Comparison of ENCODE assay signal across 18 cellular contexts in the genomic region with DNA sequence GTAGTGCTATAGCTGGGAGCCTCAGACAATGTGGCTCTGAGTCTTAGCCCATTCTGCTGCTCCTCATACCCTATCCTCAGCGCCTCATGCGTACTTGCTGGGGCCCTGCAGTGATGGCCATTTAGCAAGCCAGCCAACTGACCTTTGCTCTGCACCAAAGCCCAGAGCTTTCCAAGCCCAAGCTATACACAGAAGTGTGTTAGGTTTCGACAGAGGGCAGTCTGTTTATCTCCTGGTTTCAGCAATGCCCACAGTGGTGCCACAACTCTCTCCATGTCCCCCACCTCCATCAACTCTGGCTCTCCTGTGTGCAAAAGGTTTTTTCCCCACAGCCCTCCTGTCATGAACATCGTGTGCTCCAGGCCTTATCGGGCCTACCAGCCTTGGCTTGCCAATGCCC. TPM values are rescaled to one million over a fixed set of nuclear protein-coding genes. Genes with fewer than 3 reads are reported as not detected.
DNase-seq lines count a peak whose midpoint lies in the region; ATAC-seq, FAIRE-seq and TF ChIP-seq lines count a peak whose summit lies in the region.
"Had no signal": no experiment of that assay in that cellular context is flagged by ENCODE, and none has a peak within 500 bp of the region (broad histone marks: within the 10 kb centered on the region; RNA-seq: fewer than 3 reads in every experiment).

No MANE protein-coding gene starts in this region.

- no peak overlapping the region for H3K4me3 Mint-ChIP-seq in central memory CD8-positive, alpha-beta T cell
- H3K4me3 Mint-ChIP-seq: CD4-positive, alpha-beta memory T cell had no signal

- no peak for TF ChIP-seq CTCF in liver (IDR thresholded peaks at IDR 0.05; ENCODE audit: low read depth, low read length, missing input control)

- H3K27me3 Mint-ChIP-seq in central memory CD8-positive, alpha-beta T cell = no peaks in the 10 kb centered on the region
- H3K27me3 Mint-ChIP-seq: CD4-positive, alpha-beta memory T cell had no signal

- H3K36me3 Mint-ChIP-seq in central memory CD8-positive, alpha-beta T cell (ENCODE audit: insufficient read depth) = no peaks in the 10 kb centered on the region

- WGBS in liver = 48% methylated on average over 5 of the region's 5 CpGs
- WGBS in small intestine, 3 donors = 82 to 95% (median 90%) methylated on average over 5 of the region's 5 CpGs

- no peak for ATAC-seq in central memory CD8-positive, alpha-beta T cell (replicated peaks; ENCODE audit: extremely low read depth, poor library complexity, severe bottlenecking)
- ATAC-seq: GM12878 had no signal

- no peak overlapping the region for H3K4me3 ChIP-seq in liver (ENCODE audit: low read depth in 1 of 3, low read length in 3 of 3)
- no peak overlapping the region for H3K4me3 ChIP-seq in small intestine (ENCODE audit: low read depth in 1 of 2, low read length in 2 of 2)
- H3K4me3 ChIP-seq: GM12878, HAP-1 had no signal

- H3K27me3 ChIP-seq in liver (ENCODE audit: control insufficient read depth in 4 of 4, insufficient read depth in 4 of 4, low read length in 3 of 4) (no peaks in the 10 kb centered on the region), small intestine (ENCODE audit: control insufficient read depth in 2 of 2, insufficient read depth in 2 of 2, low read length in 2 of 2) (no peaks in the 10 kb centered on the region)

- H3K4me1 Mint-ChIP-seq in central memory CD8-positive, alpha-beta T cell = no peaks in the 10 kb centered on the region
- H3K4me1 Mint-ChIP-seq: CD4-positive, alpha-beta memory T cell had no signal

- H3K9ac ChIP-seq in liver (ENCODE audit: low read depth in 1 of 2, low read length in 2 of 2) = no peak overlapping the region
- H3K9ac ChIP-seq: KMS-11 had no signal

- peak; percentile 45 for DNase-seq in HuH-7.5 (ENCODE audit: low spot score)
- no peak for DNase-seq in central memory CD8-positive, alpha-beta T cell (ENCODE audit: low spot score in 2 of 2)
- peak; percentile 13 for DNase-seq in small intestine
- no peak for DNase-seq in LoVo (ENCODE audit: low spot score)
- DNase-seq in activated T-cell treated with anti-CD3 and anti-CD28 coated beads, Interleukin-2, amount 50 U/mL, for 1 hour = no peak
- no peak for DNase-seq in NCI-H187 treated with DMSO at 0.1 percent for 48 hours (lab: John Stamatoyannopoulos, UW)
- DNase-seq: ACHN; AML-193; CD4-positive, alpha-beta memory T cell; DMS79 treated with DMSO at 0.1 percent for 48 hours; GF-D8 had no signal

- peak overlapping the region; percentile 38 to 40 for H3K27ac ChIP-seq in liver (ENCODE audit: low read depth in 1 of 2, low read length in 2 of 2)
- H3K27ac ChIP-seq in small intestine (ENCODE audit: low read depth in 1 of 2, low read length in 1 of 2) = no peak overlapping the region
- H3K27ac ChIP-seq: C4-2B, HL-60, KMS-11 had no signal

- no peaks in the 10 kb centered on the region for H3K9me3 Mint-ChIP-seq in central memory CD8-positive, alpha-beta T cell
- H3K9me3 Mint-ChIP-seq: CD4-positive, alpha-beta memory T cell had no signal

- peak overlapping the region; percentile 38 for H3K27ac Mint-ChIP-seq in central memory CD8-positive, alpha-beta T cell (ENCODE audit: low read depth)
- H3K27ac Mint-ChIP-seq: CD4-positive, alpha-beta memory T cell had no signal

- H3K9me3 ChIP-seq in liver (ENCODE audit: control insufficient read depth in 4 of 4, low read length in 3 of 4) (no peaks in the 10 kb centered on the region), small intestine (ENCODE audit: control insufficient read depth, low read depth) (no peaks in the 10 kb centered on the region)
- H3K9me3 ChIP-seq: HAP-1 had no signal

- TF ChIP-seq RAD21 in liver (IDR thresholded peaks at IDR 0.05) = peak; percentile 62 to 71

- no peak for FAIRE-seq in small intestine (lab: Jason Lieb, UNC)
- FAIRE-seq: GM12878, H1 had no signal

- H3K36me3 ChIP-seq in liver (ENCODE audit: control insufficient read depth in 4 of 4, insufficient read depth in 3 of 4, low read depth in 1 of 4, low read length in 3 of 4) (peaks cover 0 to 3% (median 1%) of the 10 kb centered on the region in 4 donors), small intestine (ENCODE audit: control insufficient read depth in 2 of 2, insufficient read depth in 2 of 2, low read length in 2 of 2) (no peaks in the 10 kb centered on the region)
- H3K36me3 ChIP-seq: HAP-1 had no signal

- peaks cover 0 to 9% (median 5%) of the 10 kb centered on the region in 4 donors for H3K4me1 ChIP-seq in liver (ENCODE audit: control insufficient read depth in 4 of 4, insufficient read depth in 4 of 4, low read length in 3 of 4)
- no peaks in the 10 kb centered on the region for H3K4me1 ChIP-seq in small intestine (ENCODE audit: control insufficient read depth in 2 of 2, insufficient read depth in 1 of 2, low read depth in 1 of 2, low read length in 1 of 2)
- H3K4me1 ChIP-seq: HAP-1 had no signal

TF ChIP-seq in liver, 16 proteins besides CTCF, POLR2A, EP300 and RAD21:
- TF ChIP-seq GABPA (IDR thresholded peaks at IDR 0.05 in 1 of 2, conservative IDR thresholded peaks at IDR 0.05 in 1 of 2) = peak in 1 of 2 donors; percentile 23
- TF ChIP-seq REST (IDR thresholded peaks at IDR 0.05) = peak; percentile 56
- peak; percentile 53 to 60 for TF ChIP-seq JUND (IDR thresholded peaks at IDR 0.05)
- peak; percentile 80 for TF ChIP-seq MAX (IDR thresholded peaks at IDR 0.05)
- peak; percentile 47 for TF ChIP-seq ZBTB33 (IDR thresholded peaks at IDR 0.05)
- TF ChIP-seq TAF1 (conservative IDR thresholded peaks at IDR 0.05) = no peak
- TF ChIP-seq FOXA1 (IDR thresholded peaks at IDR 0.05) = peak; percentile 59
- peak; percentile 97 for TF ChIP-seq HNF4A (conservative IDR thresholded peaks at IDR 0.05)
- peak; percentile 97 for TF ChIP-seq SP1 (IDR thresholded peaks at IDR 0.05)
- peak; percentile 79 for TF ChIP-seq YY1 (IDR thresholded peaks at IDR 0.05)
- TF ChIP-seq HNF4G (IDR thresholded peaks at IDR 0.05) = peak; percentile 95
- TF ChIP-seq ATF3 (IDR thresholded peaks at IDR 0.05) = peak; percentile 71
- TF ChIP-seq RXRA (IDR thresholded peaks at IDR 0.05) = peak; percentile 78 to 81
- TF ChIP-seq NR2F2 (IDR thresholded peaks at IDR 0.05) = no peak
- no peak for TF ChIP-seq EGR1 (IDR thresholded peaks at IDR 0.05; ENCODE audit: low read depth in 2 of 2)
- TF ChIP-seq FOXA2 (IDR thresholded peaks at IDR 0.05) = peak; percentile 53
TF ChIP-seq in liver: peak in this region for 13.

RNA-seq across cellular contexts. Expression of gene GNG10, which starts 16.9 kb away (rescaled TPM):
- 10 to 100 TPM; 15.9 to 20.2 TPM for total RNA-seq in liver
- polyA plus RNA-seq in liver = 10 to 100 TPM; 22.4 to 24.3 TPM
- 10 to 100 TPM; 28.1 to 42.0 (median 39.4) TPM for polyA plus RNA-seq in small intestine

RNA-seq across cellular contexts. Expression of gene DNAJC25, which starts 47.2 kb away (rescaled TPM):
- 10 to 100 TPM in 1 of 2 donors, 1 to 10 TPM in 1; 9.3 to 17.8 TPM for total RNA-seq in liver
- 10 to 100 TPM; 15.0 to 15.6 TPM for polyA plus RNA-seq in liver
- polyA plus RNA-seq in small intestine = 1 to 10 TPM; 2.7 to 8.7 (median 5.6) TPM

Comparison
In these comparisons a context has a peak if more than half of its experiments do, and no peak if none do; other contexts are left out.
1. DNase-seq: peak in HuH-7.5 (single experiment) and small intestine (single experiment); none in central memory CD8-positive, alpha-beta T cell (0 of 2), LoVo (single experiment), activated T-cell treated with anti-CD3 and anti-CD28 coated beads, Interleukin-2, amount 50 U/mL, for 1 hour (single experiment) and NCI-H187 treated with DMSO at 0.1 percent for 48 hours (single experiment).
2. H3K27ac ChIP-seq: peak in liver (2 of 2); none in small intestine (0 of 2).